ENCODE assay signal across 10 cellular contexts in genomic region chr10:119233123-119233820, GRCh38. TPM values are rescaled to one million over a fixed set of nuclear protein-coding genes. Genes with fewer than 3 reads are reported as not detected.
DNase-seq lines count a peak whose midpoint lies in the region; TF ChIP-seq lines count a peak whose summit lies in the region.
"Had no signal": no experiment of that assay in that cellular context is flagged by ENCODE, and none has a peak within 500 bp of the region (broad histone marks: within the 10 kb centered on the region; RNA-seq: fewer than 3 reads in every experiment).

No MANE protein-coding gene starts in this region.

- intact Hi-C loops in esophagus squamous epithelium (cut with DNase I) (no loop called here), Calu3 (cut with micrococcal nuclease; ENCODE audit: unreplicated experiment) (no loop called here)

- 72 to 83% methylated on average over 5 of the region's 5 CpGs for WGBS in esophagus squamous epithelium, 2 donors

- H3K27ac Mint-ChIP-seq in Calu3 (ENCODE audit: unreplicated experiment): no peak overlapping the region

- H3K27me3 ChIP-seq in MG63 (no peaks in the 10 kb centered on the region), esophagus squamous epithelium (no peaks in the 10 kb centered on the region)

- TF ChIP-seq CTCF in esophagus squamous epithelium (IDR thresholded peaks at IDR 0.05) (no peak), Calu3 (IDR thresholded peaks at IDR 0.05; ENCODE audit: unreplicated experiment) (no peak)

- TF ChIP-seq POLR2A in esophagus squamous epithelium (IDR thresholded peaks at IDR 0.05): no peak

- H3K4me3 Mint-ChIP-seq in Calu3 (ENCODE audit: low read depth, unreplicated experiment): no peak overlapping the region

- H3K4me3 ChIP-seq in MG63 (no peak overlapping the region), esophagus squamous epithelium (no peak overlapping the region)

- H3K27ac ChIP-seq in esophagus squamous epithelium: peak overlapping the region in 3 of 4 donors; percentile 36 to 68 (median 46)

- CTCF ChIA-PET in Calu3 (lab: Charles Lee): no interaction called here

- peaks cover 14% of the 10 kb centered on the region for H3K4me1 Mint-ChIP-seq in Calu3 (ENCODE audit: low read depth, unreplicated experiment)

- peaks cover 5 to 60% (median 46%) of the 10 kb centered on the region in 3 donors for H3K4me1 ChIP-seq in esophagus squamous epithelium

- H3K36me3 Mint-ChIP-seq in Calu3 (ENCODE audit: insufficient read depth, unreplicated experiment): no peaks in the 10 kb centered on the region

- 0 out of 2 replicates have a peak, but pooled peaks cover 2% of the 10 kb centered on the region for H3K9me3 ChIP-seq in MG63
- no peaks in the 10 kb centered on the region for H3K9me3 ChIP-seq in esophagus squamous epithelium

- no TSS peak for BruUV-seq in Calu3 (replicated peaks; lab: Mats Ljungman, UMichigan)

- no peaks in the 10 kb centered on the region for H3K27me3 Mint-ChIP-seq in Calu3 (ENCODE audit: unreplicated experiment)

- H3K9me3 Mint-ChIP-seq in Calu3 (ENCODE audit: low read depth, unreplicated experiment): no peaks in the 10 kb centered on the region

- no peaks in the 10 kb centered on the region; the same call in 1 of the 2 replicates for H3K36me3 ChIP-seq in MG63
- H3K36me3 ChIP-seq in esophagus squamous epithelium: no peaks in the 10 kb centered on the region

- DNase-seq in ELR (ENCODE audit: low read depth): peak; percentile 48
- peak; percentile 25 for DNase-seq in MG63
- no peak for DNase-seq in esophagus squamous epithelium (lab: John Stamatoyannopoulos, UW)
- peak; percentile 87 for DNase-seq in pulmonary artery endothelial cell (ENCODE audit: low read depth, low spot score)
- DNase-seq in Calu3: no peak
- no peak for DNase-seq in DMS53 treated with DMSO at 0.1 percent for 48 hours (lab: John Stamatoyannopoulos, UW; ENCODE audit: unreplicated experiment)
- DNase-seq in NCI-H2171 (lab: John Stamatoyannopoulos, UW): no peak
- DNase-seq: NCI-H1092; NCI-H526 treated with DMSO at 0.1 percent for 48 hours; stimulated activated naive CD4-positive, alpha-beta T cell had no signal

RNA-seq across cellular contexts. Expression of gene GRK5, which starts 25.9 kb away (rescaled TPM):
- 18.3 and 22.8 TPM in 2 replicates for total RNA-seq in MG63 (2014; rRNA removed; shearing (Covaris generic); ENCODE audit: low replicate concordance)
- 10 to 100 TPM in 1 of 4 donors, 1 to 10 TPM in 3; 2.4 to 18.9 (median 6.3) TPM for total RNA-seq in esophagus squamous epithelium
- total RNA-seq in pulmonary artery endothelial cell: 36.9 and 39.7 TPM in 2 replicates
- 2.4 and 4.4 TPM in 2 replicates for total RNA-seq in Calu3 (2022)

RNA-seq across cellular contexts. Expression of gene PRDX3, which starts 54.7 kb away (rescaled TPM):
- total RNA-seq in MG63 (2014; rRNA removed; shearing (Covaris generic); ENCODE audit: low replicate concordance): 203 and 261 TPM in 2 replicates
- total RNA-seq in esophagus squamous epithelium (100 to 1,000 TPM in 3 of 4 donors, 10 to 100 TPM in 1; 42.9 to 183 (median 119) TPM), pulmonary artery endothelial cell (237 and 272 TPM in 2 replicates), Calu3 (2022) (110 and 114 TPM in 2 replicates)

Comparison
In these comparisons a context has a peak if more than half of its experiments do, and no peak if none do; other contexts are left out.
1. DNase-seq: peak in ELR (single experiment), MG63 (single experiment) and pulmonary artery endothelial cell (single experiment); none in esophagus squamous epithelium (single experiment), Calu3 (single experiment), DMS53 treated with DMSO at 0.1 percent for 48 hours (single experiment) and NCI-H2171 (single experiment).